Comparison of ENCODE assay signal across 8 cellular contexts in genomic region chr11:133955091-133955846, GRCh38. TPM values are rescaled to one million over a fixed set of nuclear protein-coding genes. Genes with fewer than 3 reads are reported as not detected.
DNase-seq lines count a peak whose midpoint lies in the region; ATAC-seq and TF ChIP-seq lines count a peak whose summit lies in the region.

No MANE protein-coding gene starts in this region.

- peaks cover 2% of the 10 kb centered on the region for H3K36me3 Mint-ChIP-seq in activated CD8-positive, alpha-beta memory T cell treated with anti-CD3 and anti-CD28 coated beads, Interleukin-2, amount 10 ng/mL, durations not matched to agents 7 days and 5 days

- H4K20me1 ChIP-seq in smooth muscle cell (ENCODE audit: low read depth): no peaks in the 10 kb centered on the region

- peak overlapping the region; percentile 37 for H2AFZ ChIP-seq in smooth muscle cell (ENCODE audit: low read depth)

- H3K4me3 Mint-ChIP-seq in activated CD8-positive, alpha-beta memory T cell treated with anti-CD3 and anti-CD28 coated beads, Interleukin-2, amount 10 ng/mL, durations not matched to agents 7 days and 5 days: peak overlapping the region; percentile 78

- ATAC-seq in activated CD8-positive, alpha-beta memory T cell treated with anti-CD3 and anti-CD28 coated beads, Interleukin-2, amount 10 ng/mL, durations not matched to agents 7 days and 5 days: no peak
- ATAC-seq in heart right ventricle (peak; percentile 56 to 76 (median 68)), HG02973 (IDR thresholded peaks at IDR 0.05; ENCODE audit: unreplicated experiment) (no peak)

- CTCF ChIA-PET in activated CD8-positive, alpha-beta memory T cell treated with anti-CD3 and anti-CD28 coated beads, Interleukin-2, amount 10 ng/mL, durations not matched to agents 7 days and 5 days (lab: Charles Lee): interaction anchor here (0.8 to 4.6 kb wide), 4 partner anchors 9 to 103 kb away, joined by 3 to 39 read pairs (median 13); no protein-coding TSS in a partner anchor

- TF ChIP-seq CTCF in heart right ventricle (IDR thresholded peaks at IDR 0.05): peak in 3 of 9 donors; percentile 14 to 32 (median 15)
- no peak for TF ChIP-seq CTCF in smooth muscle cell (IDR thresholded peaks at IDR 0.05; ENCODE audit: borderline replicate concordance, insufficient read depth, poor library complexity, severe bottlenecking)

- peaks cover 46% of the 10 kb centered on the region for H3K4me1 Mint-ChIP-seq in activated CD8-positive, alpha-beta memory T cell treated with anti-CD3 and anti-CD28 coated beads, Interleukin-2, amount 10 ng/mL, durations not matched to agents 7 days and 5 days

- H3K79me2 ChIP-seq in smooth muscle cell (ENCODE audit: low read depth): no peaks in the 10 kb centered on the region

- H3K9ac ChIP-seq in HUES48 (ENCODE audit: low read depth, low read length): no peak overlapping the region
- H3K9ac ChIP-seq in smooth muscle cell (ENCODE audit: low read depth): peak overlapping the region; percentile 22

- DNase-seq in activated CD8-positive, alpha-beta memory T cell treated with anti-CD3 and anti-CD28 coated beads, Interleukin-2, amount 10 ng/mL, durations not matched to agents 7 days and 5 days: peak; percentile 59
- peak; percentile 73 to 74 for DNase-seq in heart right ventricle
- DNase-seq in smooth muscle cell (lab: John Stamatoyannopoulos, UW; ENCODE audit: unreplicated experiment): no peak
- DNase-seq in AG08396 (ENCODE audit: low spot score): no peak
- no peak for DNase-seq in SKM-1 (lab: John Stamatoyannopoulos, UW; ENCODE audit: unreplicated experiment)
- DNase-seq in amniotic stem cell (lab: John Stamatoyannopoulos, UW): no peak

- H3K4me3 ChIP-seq in HUES48 (ENCODE audit: low read depth, low read length) (peak overlapping the region; percentile 44), heart right ventricle (peak overlapping the region; percentile 45 to 73 (median 68)), smooth muscle cell (peak overlapping the region; percentile 54)

- H3K4me2 ChIP-seq in smooth muscle cell: peak overlapping the region; percentile 94

- H3K27me3 Mint-ChIP-seq in activated CD8-positive, alpha-beta memory T cell treated with anti-CD3 and anti-CD28 coated beads, Interleukin-2, amount 10 ng/mL, durations not matched to agents 7 days and 5 days: peaks cover 41% of the 10 kb centered on the region

- H3K27ac ChIP-seq in HUES48 (ENCODE audit: low read depth, low read length): no peak overlapping the region
- H3K27ac ChIP-seq in heart right ventricle: peak overlapping the region; percentile 67 to 96 (median 90)
- no peak overlapping the region for H3K27ac ChIP-seq in smooth muscle cell (ENCODE audit: low read depth)

- H3K36me3 ChIP-seq in HUES48 (ENCODE audit: control insufficient read depth, insufficient read depth, low read length): no peaks in the 10 kb centered on the region
- H3K36me3 ChIP-seq in heart right ventricle: no peaks in the 10 kb centered on the region
- H3K36me3 ChIP-seq in smooth muscle cell (ENCODE audit: low read depth): no peaks in the 10 kb centered on the region

- peaks cover 46% of the 10 kb centered on the region for H3K4me1 ChIP-seq in HUES48 (ENCODE audit: control insufficient read depth, insufficient read depth, low read length)
- peaks cover 7 to 71% (median 44%) of the 10 kb centered on the region in 9 donors for H3K4me1 ChIP-seq in heart right ventricle
- peaks cover 37% of the 10 kb centered on the region for H3K4me1 ChIP-seq in smooth muscle cell (ENCODE audit: low read depth)

- H3F3A ChIP-seq in smooth muscle cell (ENCODE audit: low read depth): peaks cover 11% of the 10 kb centered on the region

- H3K27ac Mint-ChIP-seq in activated CD8-positive, alpha-beta memory T cell treated with anti-CD3 and anti-CD28 coated beads, Interleukin-2, amount 10 ng/mL, durations not matched to agents 7 days and 5 days: no peak overlapping the region

- H3K9me3 ChIP-seq in HUES48 (ENCODE audit: control insufficient read depth, insufficient read depth, low read length) (no peaks in the 10 kb centered on the region), heart right ventricle (no peaks in the 10 kb centered on the region), smooth muscle cell (replicated peaks; ENCODE audit: low read depth) (no peaks in the 10 kb centered on the region)

- H3K9me3 Mint-ChIP-seq in activated CD8-positive, alpha-beta memory T cell treated with anti-CD3 and anti-CD28 coated beads, Interleukin-2, amount 10 ng/mL, durations not matched to agents 7 days and 5 days (ENCODE audit: low read depth): no peaks in the 10 kb centered on the region

- 2 to 4% methylated on average over 46 of the region's 46 CpGs for WGBS in heart right ventricle, 2 donors
- WGBS in smooth muscle cell (ENCODE audit: low lambda C conversion rate): 6% methylated on average over 46 of the region's 46 CpGs

- intact Hi-C loops in heart right ventricle (cut with DNase I): loop anchor here in 4 of 10 donors (5.0 kb wide), 3 partner anchors 72 to 82 kb away; no protein-coding TSS in a partner anchor

- H3K27me3 ChIP-seq in HUES48 (ENCODE audit: control insufficient read depth, insufficient read depth, low read length): peaks cover 36% of the 10 kb centered on the region
- peaks cover 0 to 72% (median 6%) of the 10 kb centered on the region in 7 donors for H3K27me3 ChIP-seq in heart right ventricle
- H3K27me3 ChIP-seq in smooth muscle cell (ENCODE audit: low read depth): peaks cover 55% of the 10 kb centered on the region

RNA-seq across cellular contexts. Expression of gene IGSF9B, which starts 1.5 kb away (rescaled TPM):
- 10 to 100 TPM; 19.6 to 34.5 TPM for total RNA-seq in activated CD8-positive, alpha-beta memory T cell treated with anti-CD3 and anti-CD28 coated beads, Interleukin-2, amount 10 ng/mL, durations not matched to agents 7 days and 5 days
- 10 to 100 TPM; 31.0 to 72.3 (median 50.1) TPM for total RNA-seq in heart right ventricle
- polyA plus RNA-seq in heart right ventricle: 10 to 100 TPM in 1 of 2 donors, 1 to 10 TPM in 1; 6.7 to 37.2 TPM
- 1.7 and 3.0 TPM in 2 replicates for total RNA-seq in smooth muscle cell
- 0.82 and 1.8 TPM in 2 replicates for polyA plus RNA-seq in smooth muscle cell

Comparison
In these comparisons a context has a peak if more than half of its experiments do, and no peak if none do; other contexts are left out.
1. H3K27ac ChIP-seq: peak in heart right ventricle (10 of 10); none in HUES48 (single experiment) and smooth muscle cell (single experiment).
2. ATAC-seq: peak in heart right ventricle (8 of 8); none in activated CD8-positive, alpha-beta memory T cell treated with anti-CD3 and anti-CD28 coated beads, Interleukin-2, amount 10 ng/mL, durations not matched to agents 7 days and 5 days (single experiment) and HG02973 (single experiment).
3. DNase-seq: peak in activated CD8-positive, alpha-beta memory T cell treated with anti-CD3 and anti-CD28 coated beads, Interleukin-2, amount 10 ng/mL, durations not matched to agents 7 days and 5 days (single experiment) and heart right ventricle (2 of 2); none in smooth muscle cell (single experiment), AG08396 (single experiment), SKM-1 (single experiment) and amniotic stem cell (single experiment).
4. Peak in every context shown above with its lines, with median percentiles within 50 percentile points of each other: H3K4me3 ChIP-seq.